In genomic region chr19:46745521-46746280, GRCh38 we compare ENCODE assay signal across 8 cellular contexts. TPM values are rescaled to one million over a fixed set of nuclear protein-coding genes. Genes with fewer than 3 reads are reported as not detected.
A peak's percentile ranks its signal among the peaks of the same experiment; 100 is the strongest.
DNase-seq lines count a peak whose midpoint lies in the region; ATAC-seq and TF ChIP-seq lines count a peak whose summit lies in the region.

Gene FKRP (plus strand): TSS chr19:46746057. CDS start chr19:46755451, 9,394 bp downstream.

- H3K4me3 Mint-ChIP-seq in activated CD8-positive, alpha-beta T cell treated with anti-CD3 and anti-CD28 coated beads, Interleukin-2, amount 10 ng/mL, durations not matched to agents 7 days and 5 days: peak within 1 kb of the TSS; percentile 94
- peak within 1 kb of the TSS; percentile 84 to 97 (median 90) for H3K4me3 Mint-ChIP-seq in naive thymus-derived CD4-positive, alpha-beta T cell
- peak within 1 kb of the TSS; percentile 95 for H3K4me3 Mint-ChIP-seq in type B pancreatic cell

- ATAC-seq in activated CD8-positive, alpha-beta T cell treated with anti-CD3 and anti-CD28 coated beads, Interleukin-2, amount 10 ng/mL, durations not matched to agents 7 days and 5 days: peak; percentile 29
- ATAC-seq in naive thymus-derived CD4-positive, alpha-beta T cell: peak; percentile 65

- intact Hi-C loops in naive thymus-derived CD4-positive, alpha-beta T cell (cut with micrococcal nuclease): loop anchor here (1.0 to 5.0 kb wide), 8 partner anchors 27 to 145 kb away; partner anchors contain the start of genes CALM3 (in 1 of the 2) and SLC1A5 (in 1 of the 2)

- TF ChIP-seq POLR2A in erythroblast (IDR thresholded peaks at IDR 0.05; ENCODE audit: low read length): peak; percentile 51

- H3K27me3 ChIP-seq in naive thymus-derived CD4-positive, alpha-beta T cell (ENCODE audit: control insufficient read depth in 2 of 2, insufficient read depth in 2 of 2, low read length in 2 of 2): no peaks in the 10 kb centered on the region

- no peaks in the 10 kb centered on the region for H3K9me3 Mint-ChIP-seq in activated CD8-positive, alpha-beta T cell treated with anti-CD3 and anti-CD28 coated beads, Interleukin-2, amount 10 ng/mL, durations not matched to agents 7 days and 5 days (ENCODE audit: insufficient read depth)
- peaks cover 0 to under 1% (median 0%) of the 10 kb centered on the region in 11 donors for H3K9me3 Mint-ChIP-seq in naive thymus-derived CD4-positive, alpha-beta T cell
- no peaks in the 10 kb centered on the region for H3K9me3 Mint-ChIP-seq in type B pancreatic cell

- H3K4me1 Mint-ChIP-seq in activated CD8-positive, alpha-beta T cell treated with anti-CD3 and anti-CD28 coated beads, Interleukin-2, amount 10 ng/mL, durations not matched to agents 7 days and 5 days (ENCODE audit: low read depth): peaks cover 53% of the 10 kb centered on the region
- peaks cover 46 to 72% (median 58%) of the 10 kb centered on the region in 7 donors for H3K4me1 Mint-ChIP-seq in naive thymus-derived CD4-positive, alpha-beta T cell
- peaks cover 30% of the 10 kb centered on the region for H3K4me1 Mint-ChIP-seq in type B pancreatic cell (ENCODE audit: unreplicated experiment)

- H3K27me3 Mint-ChIP-seq in activated CD8-positive, alpha-beta T cell treated with anti-CD3 and anti-CD28 coated beads, Interleukin-2, amount 10 ng/mL, durations not matched to agents 7 days and 5 days (ENCODE audit: low read depth): no peaks in the 10 kb centered on the region
- no peaks in the 10 kb centered on the region for H3K27me3 Mint-ChIP-seq in naive thymus-derived CD4-positive, alpha-beta T cell
- no peaks in the 10 kb centered on the region for H3K27me3 Mint-ChIP-seq in type B pancreatic cell

- peak within 1 kb of the TSS; percentile 73 for H3K4me3 ChIP-seq in naive thymus-derived CD4-positive, alpha-beta T cell (ENCODE audit: low read length)

- H3K36me3 Mint-ChIP-seq in activated CD8-positive, alpha-beta T cell treated with anti-CD3 and anti-CD28 coated beads, Interleukin-2, amount 10 ng/mL, durations not matched to agents 7 days and 5 days (ENCODE audit: low read depth): peaks cover 31% of the 10 kb centered on the region
- H3K36me3 Mint-ChIP-seq in naive thymus-derived CD4-positive, alpha-beta T cell: peaks cover 0 to 4% (median 3%) of the 10 kb centered on the region in 5 donors
- H3K36me3 Mint-ChIP-seq in type B pancreatic cell: peaks cover 10% of the 10 kb centered on the region

- CTCF ChIA-PET in activated CD8-positive, alpha-beta T cell treated with anti-CD3 and anti-CD28 coated beads, Interleukin-2, amount 10 ng/mL, durations not matched to agents 7 days and 5 days (lab: Charles Lee): interaction anchor here (1.0 to 5.0 kb wide), 2 partner anchors 12 to 16 kb away, joined by 3 to 28 read pairs; no protein-coding TSS in a partner anchor
- CTCF ChIA-PET in naive thymus-derived CD4-positive, alpha-beta T cell (lab: Charles Lee): interaction anchor here (1.1 kb wide), 1 partner anchor 85 kb away, joined by 3 read pairs; the partner anchor contains the start of gene DACT3

- in situ Hi-C loops in ACHN (cut with HindIII; ENCODE audit: low pct_ligation_motif_present, low pct_unique_long_range_greater_than_20kb, low sequenced_read_pairs): no loop called here

- H3K9me3 ChIP-seq in naive thymus-derived CD4-positive, alpha-beta T cell (ENCODE audit: control insufficient read depth in 2 of 3, low read length in 3 of 3): no peaks in the 10 kb centered on the region

- POLR2A ChIA-PET in activated CD8-positive, alpha-beta T cell treated with anti-CD3 and anti-CD28 coated beads, Interleukin-2, amount 10 ng/mL, durations not matched to agents 7 days and 5 days (lab: Charles Lee): interaction anchor here (0.8 to 1.5 kb wide), 3 partner anchors 15 to 145 kb away, joined by 3 to 10 read pairs (median 4); no protein-coding TSS in a partner anchor
- POLR2A ChIA-PET in naive thymus-derived CD4-positive, alpha-beta T cell (lab: Charles Lee): interaction anchor here (0.6 to 1.4 kb wide), 6 partner anchors 19 to 145 kb away, joined by 3 to 4 read pairs (median 3); partner anchors contain the start of gene SLC1A5

- peaks cover 0 to 23% (median 4%) of the 10 kb centered on the region in 3 experiments for H3K36me3 ChIP-seq in naive thymus-derived CD4-positive, alpha-beta T cell (ENCODE audit: control insufficient read depth in 2 of 3, insufficient read depth in 3 of 3, low read length in 3 of 3)

- DNase-seq in DMS 273 (lab: John Stamatoyannopoulos, UW; ENCODE audit: unreplicated experiment): peak; percentile 64
- DNase-seq in DMS 273 treated with DMSO at 0.1 percent for 48 hours (lab: John Stamatoyannopoulos, UW): no peak
- peak; percentile 39 for DNase-seq in HK-2 (ENCODE audit: unreplicated experiment)
- peak; percentile 37 for DNase-seq in activated CD8-positive, alpha-beta T cell treated with anti-CD3 and anti-CD28 coated beads, Interleukin-2, amount 10 ng/mL, durations not matched to agents 7 days and 5 days
- DNase-seq in erythroblast (lab: John Stamatoyannopoulos, UW): peak; percentile 50 to 69
- DNase-seq in naive thymus-derived CD4-positive, alpha-beta T cell: peak in 6 of 9 donors; percentile 22 to 61 (median 33)
- no peak for DNase-seq in type B pancreatic cell (ENCODE audit: extremely low spot score, unreplicated experiment)
- no peak for DNase-seq in ACHN

- TF ChIP-seq CTCF in type B pancreatic cell (conservative IDR thresholded peaks at IDR 0.05): no peak

- H3K27ac ChIP-seq in naive thymus-derived CD4-positive, alpha-beta T cell (ENCODE audit: low read depth, low read length): peak within 1 kb of the TSS; percentile 91

- peak within 1 kb of the TSS; percentile 86 for H3K27ac Mint-ChIP-seq in activated CD8-positive, alpha-beta T cell treated with anti-CD3 and anti-CD28 coated beads, Interleukin-2, amount 10 ng/mL, durations not matched to agents 7 days and 5 days
- peak within 1 kb of the TSS; percentile 74 to 94 (median 87) for H3K27ac Mint-ChIP-seq in naive thymus-derived CD4-positive, alpha-beta T cell
- H3K27ac Mint-ChIP-seq in type B pancreatic cell: peak within 1 kb of the TSS; percentile 88

- peaks cover 21 to 26% of the 10 kb centered on the region in 2 donors for H3K4me1 ChIP-seq in naive thymus-derived CD4-positive, alpha-beta T cell (ENCODE audit: control insufficient read depth in 2 of 2, insufficient read depth in 2 of 2, low read length in 2 of 2)

RNA-seq across cellular contexts. Expression of gene FKRP, which starts in this region (rescaled TPM):
- total RNA-seq in activated CD8-positive, alpha-beta T cell treated with anti-CD3 and anti-CD28 coated beads, Interleukin-2, amount 10 ng/mL, durations not matched to agents 7 days and 5 days: 10 to 100 TPM; 15.3 to 18.4 TPM
- 10 to 100 TPM; 17.5 to 29.8 (median 21.2) TPM for total RNA-seq in naive thymus-derived CD4-positive, alpha-beta T cell
- polyA plus RNA-seq in naive thymus-derived CD4-positive, alpha-beta T cell: 1 to 10 TPM; 1.8 to 6.8 TPM
- 24.2 and 38.4 TPM in 2 replicates for total RNA-seq in type B pancreatic cell (ENCODE audit: low replicate concordance)

Comparison
In these comparisons a context has a peak if more than half of its experiments do, and no peak if none do; other contexts are left out.
1. DNase-seq: peak in DMS 273 (single experiment), HK-2 (single experiment), activated CD8-positive, alpha-beta T cell treated with anti-CD3 and anti-CD28 coated beads, Interleukin-2, amount 10 ng/mL, durations not matched to agents 7 days and 5 days (single experiment), erythroblast (2 of 2) and naive thymus-derived CD4-positive, alpha-beta T cell (6 of 9); none in DMS 273 treated with DMSO at 0.1 percent for 48 hours (single experiment), type B pancreatic cell (single experiment) and ACHN (single experiment).
2. Peak in every context shown above with its lines, with median percentiles within 50 percentile points of each other: H3K27ac Mint-ChIP-seq and H3K4me3 Mint-ChIP-seq.